ENCODE assay signal across 1 cellular context in the genomic region with DNA sequence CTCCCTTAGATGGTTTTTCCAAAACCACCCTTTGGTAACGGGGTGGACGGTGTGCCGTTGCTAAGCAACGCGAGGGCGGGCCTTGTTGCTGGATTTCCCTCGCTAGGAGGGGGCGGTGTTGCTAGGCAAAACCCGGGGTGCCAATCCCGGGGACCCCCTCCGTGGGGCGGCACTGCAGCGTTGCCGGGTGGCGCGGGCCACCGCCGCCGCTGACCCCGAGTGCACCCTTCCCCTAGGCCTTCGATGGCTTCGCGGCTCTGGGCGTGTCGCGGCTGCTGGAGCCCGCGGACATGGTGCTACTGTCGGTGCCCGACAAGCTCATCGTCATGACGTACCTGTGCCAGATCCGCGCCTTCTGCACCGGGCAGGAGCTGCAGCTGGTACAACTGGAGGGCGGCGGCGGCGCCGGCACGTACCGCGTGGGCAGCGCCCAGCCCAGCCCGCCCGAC.
TF ChIP-seq lines count a peak whose summit lies in the region.

No MANE protein-coding gene starts in this region.

TF ChIP-seq in GM23338, 12 proteins besides CTCF, POLR2A, EP300 and RAD21:
- TF ChIP-seq, protein P1, sequence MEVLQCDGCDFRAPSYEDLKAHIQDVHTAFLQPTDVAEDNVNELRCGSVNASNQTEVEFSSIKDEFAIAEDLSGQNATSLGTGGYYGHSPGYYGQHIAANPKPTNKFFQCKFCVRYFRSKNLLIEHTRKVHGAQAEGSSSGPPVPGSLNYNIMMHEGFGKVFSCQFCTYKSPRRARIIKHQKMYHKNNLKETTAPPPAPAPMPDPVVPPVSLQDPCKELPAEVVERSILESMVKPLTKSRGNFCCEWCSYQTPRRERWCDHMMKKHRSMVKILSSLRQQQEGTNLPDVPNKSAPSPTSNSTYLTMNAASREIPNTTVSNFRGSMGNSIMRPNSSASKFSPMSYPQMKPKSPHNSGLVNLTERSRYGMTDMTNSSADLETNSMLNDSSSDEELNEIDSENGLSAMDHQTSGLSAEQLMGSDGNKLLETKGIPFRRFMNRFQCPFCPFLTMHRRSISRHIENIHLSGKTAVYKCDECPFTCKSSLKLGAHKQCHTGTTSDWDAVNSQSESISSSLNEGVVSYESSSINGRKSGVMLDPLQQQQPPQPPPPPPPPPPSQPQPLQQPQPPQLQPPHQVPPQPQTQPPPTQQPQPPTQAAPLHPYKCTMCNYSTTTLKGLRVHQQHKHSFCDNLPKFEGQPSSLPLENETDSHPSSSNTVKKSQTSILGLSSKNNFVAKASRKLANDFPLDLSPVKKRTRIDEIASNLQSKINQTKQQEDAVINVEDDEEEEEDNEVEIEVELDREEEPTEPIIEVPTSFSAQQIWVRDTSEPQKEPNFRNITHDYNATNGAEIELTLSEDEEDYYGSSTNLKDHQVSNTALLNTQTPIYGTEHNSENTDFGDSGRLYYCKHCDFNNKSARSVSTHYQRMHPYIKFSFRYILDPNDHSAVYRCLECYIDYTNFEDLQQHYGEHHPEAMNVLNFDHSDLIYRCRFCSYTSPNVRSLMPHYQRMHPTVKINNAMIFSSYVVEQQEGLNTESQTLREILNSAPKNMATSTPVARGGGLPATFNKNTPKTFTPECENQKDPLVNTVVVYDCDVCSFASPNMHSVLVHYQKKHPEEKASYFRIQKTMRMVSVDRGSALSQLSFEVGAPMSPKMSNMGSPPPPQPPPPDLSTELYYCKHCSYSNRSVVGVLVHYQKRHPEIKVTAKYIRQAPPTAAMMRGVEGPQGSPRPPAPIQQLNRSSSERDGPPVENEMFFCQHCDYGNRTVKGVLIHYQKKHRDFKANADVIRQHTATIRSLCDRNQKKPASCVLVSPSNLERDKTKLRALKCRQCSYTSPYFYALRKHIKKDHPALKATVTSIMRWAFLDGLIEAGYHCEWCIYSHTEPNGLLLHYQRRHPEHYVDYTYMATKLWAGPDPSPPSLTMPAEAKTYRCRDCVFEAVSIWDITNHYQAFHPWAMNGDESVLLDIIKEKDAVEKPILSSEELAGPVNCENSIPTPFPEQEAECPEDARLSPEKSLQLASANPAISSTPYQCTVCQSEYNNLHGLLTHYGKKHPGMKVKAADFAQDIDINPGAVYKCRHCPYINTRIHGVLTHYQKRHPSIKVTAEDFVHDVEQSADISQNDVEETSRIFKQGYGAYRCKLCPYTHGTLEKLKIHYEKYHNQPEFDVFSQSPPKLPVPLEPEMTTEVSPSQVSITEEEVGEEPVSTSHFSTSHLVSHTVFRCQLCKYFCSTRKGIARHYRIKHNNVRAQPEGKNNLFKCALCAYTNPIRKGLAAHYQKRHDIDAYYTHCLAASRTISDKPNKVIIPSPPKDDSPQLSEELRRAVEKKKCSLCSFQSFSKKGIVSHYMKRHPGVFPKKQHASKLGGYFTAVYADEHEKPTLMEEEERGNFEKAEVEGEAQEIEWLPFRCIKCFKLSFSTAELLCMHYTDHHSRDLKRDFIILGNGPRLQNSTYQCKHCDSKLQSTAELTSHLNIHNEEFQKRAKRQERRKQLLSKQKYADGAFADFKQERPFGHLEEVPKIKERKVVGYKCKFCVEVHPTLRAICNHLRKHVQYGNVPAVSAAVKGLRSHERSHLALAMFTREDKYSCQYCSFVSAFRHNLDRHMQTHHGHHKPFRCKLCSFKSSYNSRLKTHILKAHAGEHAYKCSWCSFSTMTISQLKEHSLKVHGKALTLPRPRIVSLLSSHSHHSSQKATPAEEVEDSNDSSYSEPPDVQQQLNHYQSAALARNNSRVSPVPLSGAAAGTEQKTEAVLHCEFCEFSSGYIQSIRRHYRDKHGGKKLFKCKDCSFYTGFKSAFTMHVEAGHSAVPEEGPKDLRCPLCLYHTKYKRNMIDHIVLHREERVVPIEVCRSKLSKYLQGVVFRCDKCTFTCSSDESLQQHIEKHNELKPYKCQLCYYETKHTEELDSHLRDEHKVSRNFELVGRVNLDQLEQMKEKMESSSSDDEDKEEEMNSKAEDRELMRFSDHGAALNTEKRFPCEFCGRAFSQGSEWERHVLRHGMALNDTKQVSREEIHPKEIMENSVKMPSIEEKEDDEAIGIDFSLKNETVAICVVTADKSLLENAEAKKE (CRISPR knock-in tag; IDR thresholded peaks at IDR 0.05): no peak
- peak; percentile 13 for TF ChIP-seq EZH2 (IDR thresholded peaks at IDR 0.05; ENCODE audit: low read depth, unreplicated experiment)
